In genomic region chr6:88380083-88380482, GRCh38 we compare ENCODE assay signal across 8 cellular contexts.
DNase-seq lines count a peak whose midpoint lies in the region; ATAC-seq and FAIRE-seq lines count a peak whose summit lies in the region.

No MANE protein-coding gene starts in this region.

- WGBS in GM23248 (ENCODE audit: low coverage in 1 of 2, low lambda C conversion rate in 2 of 2, missing lambda C conversion rate in 2 of 2), 2 experiments = 3% methylated on average over 2 of the region's 2 CpGs

- H2AFZ ChIP-seq in GM23248 = no peak overlapping the region

- FAIRE-seq in frontal cortex (lab: Jason Lieb, UNC) = no peak

- H3K4me1 Mint-ChIP-seq in T-helper 17 cell = peaks cover 2% of the 10 kb centered on the region
- H3K4me1 Mint-ChIP-seq in stimulated activated naive B cell treated with anti-CD40 and anti-IgM and Interleukin-4, amounts not matched to agents 10 μg/mL and 1 μg/mL and 100 μg/mL, for 72 hours = no peaks in the 10 kb centered on the region

- H3K79me2 ChIP-seq in GM23248 (ENCODE audit: insufficient read depth) = no peaks in the 10 kb centered on the region

- peaks cover 38% of the 10 kb centered on the region for H3K4me1 ChIP-seq in GM23248 (ENCODE audit: insufficient read depth)

- peaks cover 34% of the 10 kb centered on the region for H3F3A ChIP-seq in GM23248 (ENCODE audit: insufficient read depth)

- no peaks in the 10 kb centered on the region for H3K9me3 ChIP-seq in GM23248 (ENCODE audit: low read depth)
- H3K9me3 ChIP-seq in T-helper 17 cell (ENCODE audit: control insufficient read depth, low read length, poor library complexity, severe bottlenecking) = no peaks in the 10 kb centered on the region

- DNase-seq in GM23248 (peak; percentile 85), T-helper 17 cell (no peak), frontal cortex (ENCODE audit: low spot score in 2 of 2) (peak; percentile 4 to 12), putamen (ENCODE audit: low spot score) (peak; percentile 19), NCI-H2029 (lab: John Stamatoyannopoulos, UW) (no peak), DMS153 (lab: John Stamatoyannopoulos, UW) (no peak), NCI-H2196 treated with DMSO at 0.1 percent for 48 hours (lab: John Stamatoyannopoulos, UW; ENCODE audit: unreplicated experiment) (no peak)
- DNase-seq in stimulated activated naive B cell treated with anti-CD40 and anti-IgM and Interleukin-4, amounts not matched to agents 10 μg/mL and 1 μg/mL and 100 μg/mL, for 72 hours = no peak

- no peak overlapping the region for H3K9ac ChIP-seq in GM23248

- H3K9me2 ChIP-seq in GM23248 (ENCODE audit: insufficient read depth) = no peaks in the 10 kb centered on the region

- H3K27me3 Mint-ChIP-seq in T-helper 17 cell = peaks cover 55% of the 10 kb centered on the region
- H3K27me3 Mint-ChIP-seq in stimulated activated naive B cell treated with anti-CD40 and anti-IgM and Interleukin-4, amounts not matched to agents 10 μg/mL and 1 μg/mL and 100 μg/mL, for 72 hours = peaks cover 14 to 19% of the 10 kb centered on the region in 2 donors

- ATAC-seq in T-helper 17 cell = peak; percentile 20
- ATAC-seq in stimulated activated naive B cell treated with anti-CD40 and anti-IgM and Interleukin-4, amounts not matched to agents 10 μg/mL and 1 μg/mL and 100 μg/mL, for 72 hours (replicated peaks) = no peak

- H3K27me3 ChIP-seq in GM23248 (replicated peaks; ENCODE audit: insufficient read depth) = no peaks in the 10 kb centered on the region

- in situ Hi-C loops in GM23248 (cut with MboI) = no loop called here

- H4K20me1 ChIP-seq in GM23248 (ENCODE audit: insufficient read depth) = no peaks in the 10 kb centered on the region

- no peak overlapping the region for H3K4me3 ChIP-seq in GM23248

- H3K4me3 Mint-ChIP-seq in T-helper 17 cell = no peak overlapping the region
- H3K4me3 Mint-ChIP-seq in stimulated activated naive B cell treated with anti-CD40 and anti-IgM and Interleukin-4, amounts not matched to agents 10 μg/mL and 1 μg/mL and 100 μg/mL, for 72 hours = no peak overlapping the region

- H3K36me3 ChIP-seq in GM23248 (ENCODE audit: low read depth) = no peaks in the 10 kb centered on the region

- peak overlapping the region; percentile 30 for H3K27ac ChIP-seq in GM23248

- peak overlapping the region; percentile 69 for H3K4me2 ChIP-seq in GM23248 (ENCODE audit: unreplicated experiment)

- H3K9me3 Mint-ChIP-seq in stimulated activated naive B cell treated with anti-CD40 and anti-IgM and Interleukin-4, amounts not matched to agents 10 μg/mL and 1 μg/mL and 100 μg/mL, for 72 hours = no peaks in the 10 kb centered on the region

- no peaks in the 10 kb centered on the region for H3K36me3 Mint-ChIP-seq in T-helper 17 cell (ENCODE audit: low read depth)
- H3K36me3 Mint-ChIP-seq in stimulated activated naive B cell treated with anti-CD40 and anti-IgM and Interleukin-4, amounts not matched to agents 10 μg/mL and 1 μg/mL and 100 μg/mL, for 72 hours = peaks cover 0 to 2% of the 10 kb centered on the region in 2 donors

- H3K27ac Mint-ChIP-seq in T-helper 17 cell = no peak overlapping the region
- no peak overlapping the region for H3K27ac Mint-ChIP-seq in stimulated activated naive B cell treated with anti-CD40 and anti-IgM and Interleukin-4, amounts not matched to agents 10 μg/mL and 1 μg/mL and 100 μg/mL, for 72 hours

Comparison
In these comparisons a context has a peak if more than half of its experiments do, and no peak if none do; other contexts are left out.
1. DNase-seq: peak in GM23248 (single experiment), frontal cortex (2 of 2) and putamen (single experiment); none in T-helper 17 cell (0 of 3), NCI-H2029 (single experiment), stimulated activated naive B cell treated with anti-CD40 and anti-IgM and Interleukin-4, amounts not matched to agents 10 μg/mL and 1 μg/mL and 100 μg/mL, for 72 hours (single experiment), DMS153 (single experiment) and NCI-H2196 treated with DMSO at 0.1 percent for 48 hours (single experiment).